9 cellular contexts compared by ENCODE assay signal in the genomic region with DNA sequence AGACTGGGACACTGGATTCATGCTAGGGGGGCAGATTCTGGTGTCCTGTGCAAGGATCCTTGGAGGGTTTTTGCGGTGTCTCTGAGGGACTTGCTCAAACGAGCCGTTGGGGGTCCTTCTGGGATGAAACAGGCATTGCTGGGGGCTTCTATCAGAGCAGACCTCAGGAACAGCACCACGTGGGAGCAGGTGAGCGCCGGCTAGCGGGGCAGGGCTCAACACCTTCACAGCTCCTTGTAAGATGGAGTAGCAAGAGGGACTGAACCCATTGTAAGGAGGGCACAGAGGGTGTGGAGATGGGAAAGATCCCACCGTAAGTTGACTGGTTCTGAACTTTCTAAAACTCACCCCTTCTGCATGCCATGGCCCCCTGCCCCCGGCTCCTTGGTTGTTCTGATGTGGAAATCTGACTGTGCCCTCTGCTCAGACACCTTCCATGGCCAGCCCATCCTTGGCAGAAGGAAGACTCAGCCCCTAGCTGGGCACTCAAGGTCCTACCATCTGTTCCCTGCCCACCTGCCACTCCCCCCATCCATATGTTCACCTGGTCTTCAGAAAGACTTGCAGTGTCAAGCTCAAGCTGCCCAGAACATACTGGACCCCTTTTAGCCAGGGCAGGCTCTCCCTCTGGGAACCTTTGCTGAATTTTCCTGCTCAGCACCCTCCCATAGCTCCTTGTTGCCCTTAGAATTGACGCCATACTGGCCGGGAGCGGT. TPM values are rescaled to one million over a fixed set of nuclear protein-coding genes. Genes with fewer than 3 reads are reported as not detected.
DNase-seq lines count a peak whose midpoint lies in the region; ATAC-seq and TF ChIP-seq lines count a peak whose summit lies in the region.
"Had no signal": no experiment of that assay in that cellular context is flagged by ENCODE, and none has a peak within 500 bp of the region (broad histone marks: within the 10 kb centered on the region; RNA-seq: fewer than 3 reads in every experiment).

No MANE protein-coding gene starts in this region.

- peaks cover 14% of the 10 kb centered on the region for H3K4me1 Mint-ChIP-seq in progenitor cell of endocrine pancreas (ENCODE audit: low read depth)

- in situ Hi-C loops in Panc1 (cut with HindIII; ENCODE audit: low pct_unique_long_range_greater_than_20kb, low sequenced_read_pairs), result no loop called here

- peak overlapping the region; percentile 95 for H3K4me3 Mint-ChIP-seq in progenitor cell of endocrine pancreas (ENCODE audit: low read depth)

- H3K4me1 ChIP-seq in ES-I3 (ENCODE audit: insufficient read depth, low read length) (no peaks in the 10 kb centered on the region; the same call in 1 of the 2 replicates), Panc1 (ENCODE audit: control insufficient read depth, insufficient read depth, low read length) (peaks cover 13% of the 10 kb centered on the region)

- peak overlapping the region; percentile 42 for H3K9ac ChIP-seq in ES-I3 (ENCODE audit: low read depth, low read length)

- no peaks in the 10 kb centered on the region for H3K36me3 ChIP-seq in ES-I3 (ENCODE audit: insufficient read depth, low read length)
- no peaks in the 10 kb centered on the region for H3K36me3 ChIP-seq in Panc1 (ENCODE audit: control insufficient read depth, insufficient read depth, low read length)

- TF ChIP-seq CTCF in Panc1 (IDR thresholded peaks at IDR 0.05), result no peak
- TF ChIP-seq CTCF in epithelial cell of esophagus (IDR thresholded peaks at IDR 0.05; ENCODE audit: insufficient read depth, low read depth, low read length, missing control alignments), result no peak
- no peak for TF ChIP-seq CTCF in progenitor cell of endocrine pancreas (IDR thresholded peaks at IDR 0.05; ENCODE audit: unreplicated experiment)

- DNase-seq in Panc1 (ENCODE audit: low read depth, low spot score) (no peak), epithelial cell of esophagus (ENCODE audit: low read depth) (no peak), progenitor cell of endocrine pancreas (ENCODE audit: low spot score, unreplicated experiment) (no peak), A172 (ENCODE audit: low spot score) (no peak)
- DNase-seq: MV-4-11 had no signal

- ATAC-seq in Panc1, result no peak
- ATAC-seq in HG03342 (IDR thresholded peaks at IDR 0.05; ENCODE audit: unreplicated experiment), result no peak
- no peak for ATAC-seq in GM18858 (IDR thresholded peaks at IDR 0.05; ENCODE audit: unreplicated experiment)
- ATAC-seq in HG03135 (IDR thresholded peaks at IDR 0.05; ENCODE audit: unreplicated experiment), result no peak

- H3K27me3 ChIP-seq in Panc1 (ENCODE audit: control insufficient read depth, insufficient read depth, low read length), result no peaks in the 10 kb centered on the region

- no peaks in the 10 kb centered on the region for H3K9me3 Mint-ChIP-seq in progenitor cell of endocrine pancreas (ENCODE audit: low read depth)

- intact Hi-C loops in Panc1 (cut with micrococcal nuclease; ENCODE audit: unreplicated experiment), result no loop called here

- no peaks in the 10 kb centered on the region for H3K9me3 ChIP-seq in ES-I3 (ENCODE audit: control insufficient read depth, insufficient read depth, low read length)
- H3K9me3 ChIP-seq in Panc1 (ENCODE audit: control insufficient read depth, insufficient read depth, low read depth, low read length), result no peaks in the 10 kb centered on the region

- peak overlapping the region; percentile 53 for H3K27ac Mint-ChIP-seq in progenitor cell of endocrine pancreas

- H3K4me3 ChIP-seq in Panc1 (ENCODE audit: low read depth in 2 of 2, low read length in 2 of 2), result peak overlapping the region; percentile 58 to 77; a peak in 3 of 4 replicates
- H3K4me3 ChIP-seq in epithelial cell of esophagus (ENCODE audit: low read length), result peak overlapping the region; percentile 71

- POLR2A ChIA-PET in Panc1 (lab: Charles Lee), result interaction anchor here (0.6 kb wide), 2 partner anchors 226 to 372 kb away, joined by 3 to 10 read pairs; partner anchors contain the start of gene NR2F6

- no peaks in the 10 kb centered on the region for H3K36me3 Mint-ChIP-seq in progenitor cell of endocrine pancreas (ENCODE audit: insufficient read depth)

- CTCF ChIA-PET in Panc1 (lab: Charles Lee), result no interaction called here

- no TSS peak for BruUV-seq in Panc1 (replicated peaks; lab: Mats Ljungman, UMichigan)

- peaks cover 20% of the 10 kb centered on the region for H3K27me3 Mint-ChIP-seq in progenitor cell of endocrine pancreas

- H3K27ac ChIP-seq in Panc1 (ENCODE audit: low read length), result no peak overlapping the region

RNA-seq across cellular contexts. Expression of gene SLC27A1, which starts 1.2 kb away (rescaled TPM):
- total RNA-seq in Panc1 (2021; ENCODE audit: unreplicated experiment), result 5.4 TPM
- 10.3 TPM for polyA plus RNA-seq in Panc1 (2012; ENCODE audit: insufficient read length)
- 16.7 and 19.8 TPM in 2 replicates for total RNA-seq in progenitor cell of endocrine pancreas
- total RNA-seq in A172 (2014; rRNA removed; shearing (Covaris generic)), result 14.9 and 16.7 TPM in 2 replicates

RNA-seq across cellular contexts. Expression of gene NXNL1, which starts 10.8 kb away (rescaled TPM):
- total RNA-seq in Panc1 (2021; ENCODE audit: unreplicated experiment) (not detected), progenitor cell of endocrine pancreas (not detected in 2 replicates)
- polyA plus RNA-seq in Panc1 (2012; ENCODE audit: insufficient read length), result not detected
- total RNA-seq in A172 (2014; rRNA removed; shearing (Covaris generic)), result not detected in 2 replicates

RNA-seq across cellular contexts. Expression of gene TMEM221, which starts 23.1 kb away (rescaled TPM):
- total RNA-seq in Panc1 (2021; ENCODE audit: unreplicated experiment) (0.39 TPM), progenitor cell of endocrine pancreas (3.6 and 4.5 TPM in 2 replicates)
- 0.71 TPM for polyA plus RNA-seq in Panc1 (2012; ENCODE audit: insufficient read length)
- total RNA-seq in A172 (2014; rRNA removed; shearing (Covaris generic)), result 0.07 TPM in 1 of 2 replicates, not detected in the other

RNA-seq across cellular contexts. Expression of gene PGLS, which starts 39.9 kb away (rescaled TPM):
- total RNA-seq in Panc1 (2021; ENCODE audit: unreplicated experiment) (58.2 TPM), progenitor cell of endocrine pancreas (102 and 107 TPM in 2 replicates)
- polyA plus RNA-seq in Panc1 (2012; ENCODE audit: insufficient read length), result 57.8 TPM
- 67.3 and 71.1 TPM in 2 replicates for total RNA-seq in A172 (2014; rRNA removed; shearing (Covaris generic))

RNA-seq across cellular contexts. Expression of gene MVB12A, which starts 51.7 kb away (rescaled TPM):
- total RNA-seq in Panc1 (2021; ENCODE audit: unreplicated experiment) (42.1 TPM), progenitor cell of endocrine pancreas (50.7 and 56.6 TPM in 2 replicates)
- 70.2 TPM for polyA plus RNA-seq in Panc1 (2012; ENCODE audit: insufficient read length)
- total RNA-seq in A172 (2014; rRNA removed; shearing (Covaris generic)), result 105 and 141 TPM in 2 replicates
